Comparison of ENCODE assay signal across 8 cellular contexts in genomic region chrX:119468186-119468929, GRCh38. TPM values are rescaled to one million over a fixed set of nuclear protein-coding genes. Genes with fewer than 3 reads are reported as not detected.
DNase-seq lines count a peak whose midpoint lies in the region; ATAC-seq and TF ChIP-seq lines count a peak whose summit lies in the region.

SLC25A5 (plus strand) TSS chrX:119468444; CDS start chrX:119468516, 72 bp downstream.

- no peaks in the 10 kb centered on the region for H3K27me3 Mint-ChIP-seq in brain

- H3K9me3 ChIP-seq in iPS-15b (ENCODE audit: control insufficient read depth, insufficient read depth, low read length) (no peaks in the 10 kb centered on the region), skeletal muscle satellite cell (replicated peaks; ENCODE audit: low read length) (no peaks in the 10 kb centered on the region)

- peaks cover 20% of the 10 kb centered on the region for H3K36me3 Mint-ChIP-seq in brain

- H3K4me1 Mint-ChIP-seq in brain: peaks cover 19% of the 10 kb centered on the region

- peak within 1 kb of the TSS; percentile 60 for H3K9ac ChIP-seq in iPS-15b (ENCODE audit: low read depth, low read length)
- peak within 1 kb of the TSS; percentile 96 for H3K9ac ChIP-seq in skeletal muscle satellite cell (ENCODE audit: low read depth, low read length)

- ATAC-seq in HG02981 (IDR thresholded peaks at IDR 0.05; ENCODE audit: unreplicated experiment): peak; percentile 90

- TF ChIP-seq CTCF in brain (conservative IDR thresholded peaks at IDR 0.05): no peak

- DNase-seq in NCI-H1417 (lab: John Stamatoyannopoulos, UW): peak; percentile 86 to 90 (median 87)
- no peak for DNase-seq in NCI-H1417 treated with DMSO at 0.1 percent for 48 hours (lab: John Stamatoyannopoulos, UW)
- peak; percentile 68 for DNase-seq in NCI-H2081 treated with DMSO at 0.1 percent for 48 hours (lab: John Stamatoyannopoulos, UW)
- peak; percentile 89 for DNase-seq in UCSD-AML1 (lab: John Stamatoyannopoulos, UW; ENCODE audit: unreplicated experiment)

- peak within 1 kb of the TSS; percentile 86 for H3K4me2 ChIP-seq in skeletal muscle satellite cell (ENCODE audit: low read length)

- peak within 1 kb of the TSS; percentile 86 to 92 (median 87) for H3K4me3 Mint-ChIP-seq in brain

- H3K36me3 ChIP-seq in iPS-15b (ENCODE audit: control insufficient read depth, insufficient read depth, low read length) (peaks cover 5% of the 10 kb centered on the region), skeletal muscle satellite cell (ENCODE audit: insufficient read depth, low read length) (peaks cover 17% of the 10 kb centered on the region)

- no peaks in the 10 kb centered on the region for H3K4me1 ChIP-seq in iPS-15b (ENCODE audit: control insufficient read depth, insufficient read depth, low read length)
- peaks cover 5% of the 10 kb centered on the region for H3K4me1 ChIP-seq in skeletal muscle satellite cell (ENCODE audit: control insufficient read depth, insufficient read depth, low read length)

- H3K27me3 ChIP-seq in iPS-15b (ENCODE audit: control insufficient read depth, insufficient read depth, low read length): no peaks in the 10 kb centered on the region
- no peaks in the 10 kb centered on the region for H3K27me3 ChIP-seq in skeletal muscle satellite cell (ENCODE audit: control insufficient read depth, insufficient read depth, low read length)

- peaks cover 0 to 9% (median 0%) of the 10 kb centered on the region in 5 experiments for H3K9me3 Mint-ChIP-seq in brain

- peak within 1 kb of the TSS; percentile 57 to 93 (median 87) for H3K27ac Mint-ChIP-seq in brain

- H3K4me3 ChIP-seq in iPS-15b (ENCODE audit: low read depth, low read length) (peak within 1 kb of the TSS; percentile 72), skeletal muscle satellite cell (ENCODE audit: low read length) (peak within 1 kb of the TSS; percentile 96)

RNA-seq across cellular contexts. Expression of gene SLC25A5, which starts in this region (rescaled TPM):
- polyA plus RNA-seq in brain (ENCODE audit: insufficient read depth, low read depth, low replicate concordance): 378 TPM
- 229 and 234 TPM in 2 replicates for total RNA-seq in skeletal muscle satellite cell (2012; rRNA removed)
